Comparison of ENCODE assay signal across 1 cellular context in genomic region chr6:136440187-136440582, GRCh38.
TF ChIP-seq lines count a peak whose summit lies in the region.

No MANE protein-coding gene starts in this region.

TF ChIP-seq in WTC11, 78 proteins besides CTCF, POLR2A, EP300 and RAD21 (continued from another document):
- no peak for TF ChIP-seq OVOL2 (CRISPR knock-in tag; IDR thresholded peaks at IDR 0.05; ENCODE audit: borderline replicate concordance)
- TF ChIP-seq, protein P1, sequence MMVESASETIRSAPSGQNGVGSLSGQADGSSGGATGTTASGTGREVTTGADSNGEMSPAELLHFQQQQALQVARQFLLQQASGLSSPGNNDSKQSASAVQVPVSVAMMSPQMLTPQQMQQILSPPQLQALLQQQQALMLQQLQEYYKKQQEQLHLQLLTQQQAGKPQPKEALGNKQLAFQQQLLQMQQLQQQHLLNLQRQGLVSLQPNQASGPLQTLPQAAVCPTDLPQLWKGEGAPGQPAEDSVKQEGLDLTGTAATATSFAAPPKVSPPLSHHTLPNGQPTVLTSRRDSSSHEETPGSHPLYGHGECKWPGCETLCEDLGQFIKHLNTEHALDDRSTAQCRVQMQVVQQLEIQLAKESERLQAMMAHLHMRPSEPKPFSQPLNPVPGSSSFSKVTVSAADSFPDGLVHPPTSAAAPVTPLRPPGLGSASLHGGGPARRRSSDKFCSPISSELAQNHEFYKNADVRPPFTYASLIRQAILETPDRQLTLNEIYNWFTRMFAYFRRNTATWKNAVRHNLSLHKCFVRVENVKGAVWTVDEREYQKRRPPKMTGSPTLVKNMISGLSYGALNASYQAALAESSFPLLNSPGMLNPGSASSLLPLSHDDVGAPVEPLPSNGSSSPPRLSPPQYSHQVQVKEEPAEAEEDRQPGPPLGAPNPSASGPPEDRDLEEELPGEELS (CRISPR knock-in tag; IDR thresholded peaks at IDR 0.05), result no peak
